12 cellular contexts compared by ENCODE assay signal in the genomic region with DNA sequence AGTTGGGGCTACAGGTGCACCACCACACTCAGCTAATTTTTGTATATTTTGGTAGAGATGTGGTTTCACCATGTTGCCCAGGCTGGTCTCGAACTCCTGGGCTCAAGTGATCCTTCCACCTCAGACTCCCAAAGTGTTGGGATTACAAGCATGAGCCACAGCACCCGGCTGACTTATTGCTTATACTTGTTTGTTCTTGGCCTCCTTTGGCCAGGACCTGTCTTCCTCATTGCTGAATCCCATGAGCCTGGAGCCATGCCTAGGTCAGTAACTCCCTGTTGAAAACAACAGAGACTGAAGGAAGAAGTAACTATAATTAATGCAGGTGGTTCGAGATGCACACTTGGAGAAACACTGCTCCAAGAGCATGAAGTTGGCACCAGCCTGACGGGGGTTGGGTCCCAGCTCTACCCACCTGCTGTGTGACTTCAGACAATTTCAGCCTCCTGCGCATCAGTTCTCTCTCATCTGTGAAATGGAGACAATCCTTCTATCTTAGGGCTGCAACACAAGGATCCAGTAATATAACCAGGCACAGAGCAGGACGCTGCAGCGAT. TPM values are rescaled to one million over a fixed set of nuclear protein-coding genes. Genes with fewer than 3 reads are reported as not detected.
A peak's percentile ranks its signal among the peaks of the same experiment; 100 is the strongest.
DNase-seq lines count a peak whose midpoint lies in the region; ATAC-seq and TF ChIP-seq lines count a peak whose summit lies in the region.
"Had no signal": no experiment of that assay in that cellular context is flagged by ENCODE, and none has a peak within 500 bp of the region (broad histone marks: within the 10 kb centered on the region; RNA-seq: fewer than 3 reads in every experiment).

No MANE protein-coding gene starts in this region.

- peaks cover under 1% of the 10 kb centered on the region; the same call in 1 of the 3 replicates for H3K36me3 Mint-ChIP-seq in GM23338 (ENCODE audit: low read depth)

- H3K4me1 Mint-ChIP-seq in GM23338: peaks cover 39% of the 10 kb centered on the region

- H3F3A ChIP-seq in GM23338 (replicated peaks; ENCODE audit: low read depth) (peaks cover 4% of the 10 kb centered on the region; the same call in 1 of the 2 replicates), SK-N-SH (replicated peaks; ENCODE audit: insufficient read depth) (peaks cover 3% of the 10 kb centered on the region)

- TF ChIP-seq POLR2A in esophagus squamous epithelium (IDR thresholded peaks at IDR 0.05): no peak
- TF ChIP-seq POLR2A in sigmoid colon (IDR thresholded peaks at IDR 0.05): no peak

- H3K27ac Mint-ChIP-seq in GM23338: no peak overlapping the region

- TF ChIP-seq CTCF in GM23338 (conservative IDR thresholded peaks at IDR 0.05; ENCODE audit: low read depth in 2 of 2) (no peak), SK-N-SH (IDR thresholded peaks at IDR 0.05) (no peak), esophagus squamous epithelium (IDR thresholded peaks at IDR 0.05) (no peak), sigmoid colon (IDR thresholded peaks at IDR 0.05) (no peak)

- H3K27me3 ChIP-seq in GM23338 (ENCODE audit: insufficient read depth) (peaks cover 22% of the 10 kb centered on the region), SK-N-SH (ENCODE audit: insufficient read depth) (peaks cover 26% of the 10 kb centered on the region), esophagus squamous epithelium (peaks cover 0 to 23% (median 0%) of the 10 kb centered on the region in 4 donors), sigmoid colon (no peaks in the 10 kb centered on the region)

- peak overlapping the region; percentile 76; the same call in 1 of the 2 replicates for H2AFZ ChIP-seq in GM23338
- H2AFZ ChIP-seq in SK-N-SH (ENCODE audit: low read depth): no peak overlapping the region

- H3K9me2 ChIP-seq in GM23338 (ENCODE audit: insufficient read depth) (no peaks in the 10 kb centered on the region), SK-N-SH (no peaks in the 10 kb centered on the region)

- H4K20me1 ChIP-seq in GM23338 (replicated peaks; ENCODE audit: insufficient read depth): no peaks in the 10 kb centered on the region
- H4K20me1 ChIP-seq in SK-N-SH (ENCODE audit: insufficient read depth): no peaks in the 10 kb centered on the region

- peaks cover 27% of the 10 kb centered on the region for H3K27me3 Mint-ChIP-seq in GM23338 (ENCODE audit: insufficient read depth, low read depth, poor library complexity)

- H3K9me3 Mint-ChIP-seq in GM23338: peaks cover 1% of the 10 kb centered on the region; the same call in 2 of the 3 replicates

- H3K9ac ChIP-seq in SK-N-SH: no peak overlapping the region

- H3K36me3 ChIP-seq in GM23338 (ENCODE audit: insufficient read depth) (no peaks in the 10 kb centered on the region), SK-N-SH (replicated peaks in 1 of 2; ENCODE audit: control insufficient read depth in 1 of 2, insufficient read depth in 2 of 2, low read length in 1 of 2) (no peaks in the 10 kb centered on the region), esophagus squamous epithelium (no peaks in the 10 kb centered on the region), sigmoid colon (no peaks in the 10 kb centered on the region)

- H3K4me3 ChIP-seq in GM23338 (no peak overlapping the region), SK-N-SH (ENCODE audit: low read depth in 2 of 2, low read length in 1 of 2) (no peak overlapping the region), esophagus squamous epithelium (no peak overlapping the region), sigmoid colon (no peak overlapping the region)

- TF ChIP-seq RAD21 in SK-N-SH (IDR thresholded peaks at IDR 0.05; ENCODE audit: low read length): no peak; the same call in 1 of the 2 replicates

- H3K79me2 ChIP-seq in GM23338 (replicated peaks; ENCODE audit: insufficient read depth) (no peaks in the 10 kb centered on the region), SK-N-SH (ENCODE audit: insufficient read depth) (no peaks in the 10 kb centered on the region)

- no peak overlapping the region for H3K4me3 Mint-ChIP-seq in GM23338

- no peak overlapping the region for H3K27ac ChIP-seq in GM23338 (ENCODE audit: low read depth)
- H3K27ac ChIP-seq in SK-N-SH (ENCODE audit: low read depth in 2 of 2, low read length in 1 of 2): no peak overlapping the region; a peak in 1 of 4 replicates
- H3K27ac ChIP-seq in esophagus squamous epithelium: peak overlapping the region; percentile 3 to 74 (median 61)
- peak overlapping the region; percentile 67 to 90 (median 82) for H3K27ac ChIP-seq in sigmoid colon

- no peak overlapping the region for H3K4me2 ChIP-seq in GM23338
- H3K4me2 ChIP-seq in SK-N-SH: no peak overlapping the region

- DNase-seq in GM23338 (ENCODE audit: low spot score) (no peak), SK-N-SH (no peak), esophagus squamous epithelium (lab: John Stamatoyannopoulos, UW) (no peak), sigmoid colon (peak; percentile 95), NCI-H2107 treated with DMSO at 0.1 percent for 48 hours (lab: John Stamatoyannopoulos, UW; ENCODE audit: unreplicated experiment) (no peak), SHP77 treated with DMSO at 0.1 percent for 48 hours (lab: John Stamatoyannopoulos, UW) (no peak)
- DNase-seq in stimulated activated CD4-positive, alpha-beta T cell treated with anti-CD3 and anti-CD28 coated beads, Interleukin-1b, Interleukin-23, amount 100 ng/mL, for 48 hours: no peak
- DNase-seq: cortex of kidney had no signal

- intact Hi-C loops in esophagus squamous epithelium (cut with DNase I) (no loop called here), sigmoid colon (cut with DNase I) (loop anchor here (1.0 to 5.0 kb wide), 3 partner anchors 41 to 240 kb away; no protein-coding TSS in a partner anchor)

- H3K9me3 ChIP-seq in SK-N-SH (no peaks in the 10 kb centered on the region), esophagus squamous epithelium (no peaks in the 10 kb centered on the region), sigmoid colon (no peaks in the 10 kb centered on the region)

- 81% methylated on average over 7 of the region's 7 CpGs for WGBS in SK-N-SH (ENCODE audit: low lambda C conversion rate)
- 24 to 58% methylated on average over 2 to 7 of the region's 7 CpGs for WGBS in esophagus squamous epithelium, 2 donors
- 35 to 59% methylated on average over 7 of the region's 7 CpGs for WGBS in sigmoid colon, 2 donors

- no peak for ATAC-seq in GM23338

- POLR2A ChIA-PET in SK-N-SH (lab: Yijun Ruan, JAX): interaction anchor here (0.9 to 2.1 kb wide), 3 partner anchors 9 to 173 kb away, joined by 3 to 6 read pairs (median 4); no protein-coding TSS in a partner anchor

- TF ChIP-seq EP300 in SK-N-SH (IDR thresholded peaks at IDR 0.05; ENCODE audit: borderline replicate concordance in 1 of 2, low read depth in 1 of 2, low read length in 1 of 2) (no peak), sigmoid colon (IDR thresholded peaks at IDR 0.05) (peak in 2 of 4 donors; percentile 44 to 58)

- H3K4me1 ChIP-seq in GM23338 (ENCODE audit: insufficient read depth) (peaks cover 28% of the 10 kb centered on the region), SK-N-SH (ENCODE audit: control insufficient read depth in 1 of 2, insufficient read depth in 2 of 2, low read depth in 1 of 2, low read length in 1 of 2) (peaks cover 8 to 36% of the 10 kb centered on the region in 2 experiments; a peak in 3 of 4 replicates), esophagus squamous epithelium (peaks cover 8 to 72% (median 32%) of the 10 kb centered on the region in 3 donors), sigmoid colon (peaks cover 0 to 48% (median 42%) of the 10 kb centered on the region in 4 donors)

- CTCF ChIA-PET in SK-N-SH (lab: Yijun Ruan, JAX): interaction anchor here (1.3 to 13.4 kb wide), 8 partner anchors 11 to 646 kb away, joined by 3 to 246 read pairs (median 6); no protein-coding TSS in a partner anchor

TF ChIP-seq in GM23338, 12 proteins besides CTCF, POLR2A, EP300 and RAD21:
- TF ChIP-seq JUNB (IDR thresholded peaks at IDR 0.05; ENCODE audit: unreplicated experiment): no peak
TF ChIP-seq in GM23338: peak in this region for 0.

TF ChIP-seq in SK-N-SH, 30 proteins besides CTCF, POLR2A, EP300 and RAD21:
- TF ChIP-seq RCOR1 (IDR thresholded peaks at IDR 0.05; ENCODE audit: low read length) (0 out of 2 replicates have a peak, but pooled peaks have one; percentile 11), EZH2phosphoT487 (IDR thresholded peaks at IDR 0.05; ENCODE audit: borderline replicate concordance, low read depth) (no peak)

RNA-seq across cellular contexts. Expression of a gene that starts 38.9 kb away (rescaled TPM):
- total RNA-seq in GM23338 (2014; rRNA removed; shearing (Covaris generic)): 0.14 TPM in 1 of 2 replicates, not detected in the other
- 0.10 TPM in 1 of 2 replicates, not detected in the other for polyA plus RNA-seq in GM23338 (2016; fragmentation: Nextera tagmentation; extraction: Ambion mirVana)
- polyA plus RNA-seq in SK-N-SH (2012; rRNA removed): not detected in 2 replicates
- polyA plus RNA-seq in SK-N-SH (2012; cell fraction: cytosol; rRNA removed): not detected in 2 replicates
- polyA plus RNA-seq in SK-N-SH (2012; cell fraction: nucleus; rRNA removed): not detected in 2 replicates
- not detected for total RNA-seq in esophagus squamous epithelium
- not detected for total RNA-seq in sigmoid colon
- polyA plus RNA-seq in sigmoid colon: under 1 TPM in 1 of 3 donors, not detected in 2; 0.01 TPM
- total RNA-seq: aorta, esophagus mucosa, left cardiac atrium had no signal
- polyA plus RNA-seq: aorta, BJ had no signal

RNA-seq across cellular contexts. Expression of a gene that starts 57.3 kb away (rescaled TPM):
- 0.14 TPM in 1 of 2 replicates, not detected in the other for total RNA-seq in GM23338 (2014; rRNA removed; shearing (Covaris generic))
- polyA plus RNA-seq in GM23338 (2016; fragmentation: Nextera tagmentation; extraction: Ambion mirVana) (0.05 TPM in 1 of 2 replicates, not detected in the other), SK-N-SH (2012; rRNA removed) (0.02 and 0.03 TPM in 2 replicates), sigmoid colon (under 1 TPM; under 0.01 to 0.23 (median 0.20) TPM)
- 0.01 and 0.03 TPM in 2 replicates for polyA plus RNA-seq in SK-N-SH (2012; cell fraction: cytosol; rRNA removed)
- polyA plus RNA-seq in SK-N-SH (2012; cell fraction: nucleus; rRNA removed): 0.04 and 0.05 TPM in 2 replicates
- total RNA-seq in esophagus squamous epithelium (under 1 TPM in 1 of 4 donors, not detected in 3; 0.38 TPM), sigmoid colon (under 1 TPM in 2 of 4 donors, not detected in 2; under 0.01 TPM)
- polyA plus RNA-seq: aorta had no signal

Comparison
In these comparisons a context has a peak if more than half of its experiments do, and no peak if none do; other contexts are left out.
1. H3K27ac ChIP-seq: peak in esophagus squamous epithelium (4 of 4) and sigmoid colon (4 of 4); none in GM23338 (single experiment) and SK-N-SH (0 of 2).